Comparison of ENCODE assay signal across 34 cellular contexts in the genomic region with DNA sequence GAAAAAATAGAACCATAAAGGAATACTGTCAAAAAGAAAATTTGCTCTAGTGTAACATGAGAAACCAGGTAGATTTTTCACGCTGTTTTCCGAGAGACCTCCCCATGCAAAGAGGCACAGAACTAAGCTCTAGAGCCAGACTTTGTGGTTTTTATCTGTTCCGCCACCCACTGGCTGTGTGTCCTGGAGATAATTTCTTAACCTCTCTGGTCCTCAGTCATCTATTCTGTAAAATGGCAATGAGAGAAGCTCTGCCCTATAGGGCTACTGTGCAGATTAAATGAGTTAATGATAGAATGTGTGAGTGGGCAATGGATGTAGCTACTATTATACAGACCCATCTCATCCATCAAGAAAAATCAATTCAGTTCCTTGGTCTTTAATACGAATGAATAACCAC. TPM values are rescaled to one million over a fixed set of nuclear protein-coding genes. Genes with fewer than 3 reads are reported as not detected.
"Had no signal": no experiment of that assay in that cellular context is flagged by ENCODE, and none has a peak within 500 bp of the region (broad histone marks: within the 10 kb centered on the region; RNA-seq: fewer than 3 reads in every experiment).

No MANE protein-coding gene starts in this region.

- H3K9me3 Mint-ChIP-seq: activated CD4-positive, alpha-beta T cell treated with anti-CD3 and anti-CD28 coated beads, Interleukin-2, amount 10 ng/mL, durations not matched to agents 7 days and 5 days; activated naive CD4-positive, alpha-beta T cell treated with anti-CD3 and anti-CD28 coated beads, Interleukin-2, amount 10 ng/mL, durations not matched to agents 7 days and 5 days; activated naive CD8-positive, alpha-beta T cell treated with anti-CD3 and anti-CD28 coated beads, Interleukin-2, amount 50 U/mL, for 24 hours; activated T-cell treated with anti-CD3 and anti-CD28 coated beads, Interleukin-2, amount 50 U/mL, for 4 hours; WTC11 had no signal

- H3K27me3 Mint-ChIP-seq: activated CD4-positive, alpha-beta T cell treated with anti-CD3 and anti-CD28 coated beads for 36 hours; activated CD4-positive, alpha-beta T cell treated with anti-CD3 and anti-CD28 coated beads, Interleukin-2, amount 10 ng/mL, durations not matched to agents 7 days and 5 days; activated naive CD4-positive, alpha-beta T cell treated with anti-CD3 and anti-CD28 coated beads, Interleukin-2, amount 10 ng/mL, durations not matched to agents 7 days and 5 days; activated naive CD8-positive, alpha-beta T cell; activated naive CD8-positive, alpha-beta T cell treated with anti-CD3 and anti-CD28 coated beads, Interleukin-2, amount 50 U/mL, for 24 hours had no signal

- ATAC-seq: activated CD4-positive, alpha-beta T cell treated with anti-CD3 and anti-CD28 coated beads for 36 hours; activated CD4-positive, CD25-positive, alpha-beta regulatory T cell treated with anti-CD3 and anti-CD28 coated beads, Interleukin-2, amount 50 U/mL, for 24 hours; activated CD8-positive, alpha-beta T cell treated with anti-CD3 and anti-CD28 coated beads, Interleukin-2, amount 10 ng/mL, durations not matched to agents 7 days and 5 days; activated naive CD8-positive, alpha-beta T cell treated with anti-CD3 and anti-CD28 coated beads, Interleukin-2, amount 50 U/mL, for 24 hours; activated T-cell treated with anti-CD3 and anti-CD28 coated beads, Interleukin-2, amount 50 U/mL, for 4 hours; Panc1; WTC11 had no signal

- H3K27me3 ChIP-seq: SJCRH30 had no signal

- H3K4me2 ChIP-seq: KMS-11 had no signal

- H3K9me3 ChIP-seq: SJCRH30 had no signal

- H3K27ac ChIP-seq: KMS-11, SJCRH30, SK-N-MC had no signal

- H3K27ac Mint-ChIP-seq: activated CD4-positive, alpha-beta T cell treated with anti-CD3 and anti-CD28 coated beads for 36 hours; activated CD4-positive, alpha-beta T cell treated with anti-CD3 and anti-CD28 coated beads, Interleukin-2, amount 10 ng/mL, durations not matched to agents 7 days and 5 days; activated CD8-positive, alpha-beta T cell treated with anti-CD3 and anti-CD28 coated beads, Interleukin-2, amount 10 ng/mL, durations not matched to agents 7 days and 5 days; activated naive CD4-positive, alpha-beta T cell treated with anti-CD3 and anti-CD28 coated beads, Interleukin-2, amount 10 ng/mL, durations not matched to agents 7 days and 5 days; activated naive CD8-positive, alpha-beta T cell; activated naive CD8-positive, alpha-beta T cell treated with anti-CD3 and anti-CD28 coated beads, Interleukin-2, amount 50 U/mL, for 24 hours; brain; WTC11 had no signal

- FAIRE-seq: bronchial epithelial cell, TTC549 had no signal

- H3K4me1 ChIP-seq: SJCRH30 had no signal

- H3K36me3 Mint-ChIP-seq: brain, WTC11 had no signal

- H3K4me1 Mint-ChIP-seq: activated CD4-positive, alpha-beta T cell treated with anti-CD3 and anti-CD28 coated beads for 36 hours; activated CD4-positive, alpha-beta T cell treated with anti-CD3 and anti-CD28 coated beads, Interleukin-2, amount 10 ng/mL, durations not matched to agents 7 days and 5 days; activated naive CD4-positive, alpha-beta T cell treated with anti-CD3 and anti-CD28 coated beads, Interleukin-2, amount 10 ng/mL, durations not matched to agents 7 days and 5 days; activated naive CD8-positive, alpha-beta T cell treated with anti-CD3 and anti-CD28 coated beads, Interleukin-2, amount 50 U/mL, for 24 hours; WTC11 had no signal

- H3K36me3 ChIP-seq: SJCRH30 had no signal

- H3K4me3 Mint-ChIP-seq: activated CD4-positive, alpha-beta T cell treated with anti-CD3 and anti-CD28 coated beads for 36 hours; activated CD4-positive, alpha-beta T cell treated with anti-CD3 and anti-CD28 coated beads, Interleukin-2, amount 10 ng/mL, durations not matched to agents 7 days and 5 days; activated CD8-positive, alpha-beta T cell treated with anti-CD3 and anti-CD28 coated beads, Interleukin-2, amount 10 ng/mL, durations not matched to agents 7 days and 5 days; activated naive CD4-positive, alpha-beta T cell treated with anti-CD3 and anti-CD28 coated beads, Interleukin-2, amount 10 ng/mL, durations not matched to agents 7 days and 5 days; activated naive CD8-positive, alpha-beta T cell; activated naive CD8-positive, alpha-beta T cell treated with anti-CD3 and anti-CD28 coated beads, Interleukin-2, amount 50 U/mL, for 24 hours; activated T-cell treated with anti-CD3 and anti-CD28 coated beads, Interleukin-2, amount 50 U/mL, for 4 hours; brain; WTC11 had no signal

- H3K9ac ChIP-seq: KMS-11 had no signal

- DNase-seq: activated CD4-positive, alpha-beta T cell treated with anti-CD3 and anti-CD28 coated beads for 36 hours; activated CD4-positive, alpha-beta T cell treated with anti-CD3 and anti-CD28 coated beads, Interleukin-2, amount 10 ng/mL, durations not matched to agents 7 days and 5 days; activated CD4-positive, alpha-beta T cell treated with anti-CD3 and anti-CD28 coated beads, Interleukin-2, amount 50 U/mL, for 48 hours; activated CD8-positive, alpha-beta T cell treated with anti-CD3 and anti-CD28 coated beads, Interleukin-2, amount 10 ng/mL, durations not matched to agents 7 days and 5 days; activated effector memory CD4-positive, alpha-beta T cell treated with Interleukin-2 at 50 U/mL for 16 hours; activated naive CD4-positive, alpha-beta T cell treated with anti-CD3 and anti-CD28 coated beads, Interleukin-2, amount 10 ng/mL, durations not matched to agents 7 days and 5 days; activated naive CD8-positive, alpha-beta T cell treated with anti-CD3 and anti-CD28 coated beads, Interleukin-2, amount 50 U/mL, for 24 hours; activated T-cell treated with anti-CD3 and anti-CD28 coated beads, Interleukin-2, amount 50 U/mL, for 4 hours; anterior cingulate cortex; caudate nucleus; MM.1S; MV-4-11; NCI-H1092; NCI-H1436 treated with DMSO at 0.1 percent for 48 hours; NCI-H1694 treated with DMSO at 0.1 percent for 48 hours; NCI-H2029; NCI-H345; NCI-H524 treated with DMSO at 0.1 percent for 48 hours; SHP77; SJCRH30; T1000 had no signal

- H3K4me3 ChIP-seq: SJCRH30, SK-N-MC had no signal

RNA-seq across cellular contexts. Expression of a gene that starts 9.4 kb away (rescaled TPM):
- total RNA-seq: SJCRH30 had no signal

RNA-seq across cellular contexts. Expression of a gene that starts 17.6 kb away (rescaled TPM):
- total RNA-seq: LHCN-M2, RPMI7951 had no signal

RNA-seq across cellular contexts. Expression of a gene that starts 30.2 kb away (rescaled TPM):
- total RNA-seq: activated CD4-positive, alpha-beta T cell treated with anti-CD3 and anti-CD28 coated beads, Interleukin-2, amount 10 ng/mL, durations not matched to agents 7 days and 5 days; SJCRH30; T-helper 1 cell treated with Interleukin-12 subunit alpha and Interleukin-12 subunit beta and Interleukin-4 antibody, amounts not matched to agents 30 ng/mL and 1 ng/mL, for 36 hours; T-helper 2 cell treated with Interferon-gamma antibody and Interleukin-4, amounts not matched to agents 100 ng/mL and 5 ng/mL, for 36 hours had no signal

RNA-seq across cellular contexts. Expression of a gene that starts 54.9 kb away (rescaled TPM):
- total RNA-seq: RPMI7951 had no signal
